Comparison of ENCODE assay signal across 14 cellular contexts in genomic region chr19:57771417-57771816, GRCh38. TPM values are rescaled to one million over a fixed set of nuclear protein-coding genes. Genes with fewer than 3 reads are reported as not detected.
DNase-seq lines count a peak whose midpoint lies in the region; ATAC-seq, FAIRE-seq and TF ChIP-seq lines count a peak whose summit lies in the region.
"Had no signal": no experiment of that assay in that cellular context is flagged by ENCODE, and none has a peak within 500 bp of the region (broad histone marks: within the 10 kb centered on the region; RNA-seq: fewer than 3 reads in every experiment).

No MANE protein-coding gene starts in this region.

- no peaks in the 10 kb centered on the region for H3K27me3 ChIP-seq in CD4-positive, CD25-positive, alpha-beta regulatory T cell (ENCODE audit: control insufficient read depth, insufficient read depth, low read length)
- H3K27me3 ChIP-seq: body of pancreas had no signal

- H3K9me3 ChIP-seq in CD4-positive, CD25-positive, alpha-beta regulatory T cell (ENCODE audit: control insufficient read depth in 2 of 2, low read length in 2 of 2), result peaks cover 43 to 56% of the 10 kb centered on the region in 2 experiments
- H3K9me3 ChIP-seq: SK-N-SH had no signal

- no peak overlapping the region for H3K27ac ChIP-seq in CD4-positive, CD25-positive, alpha-beta regulatory T cell (ENCODE audit: insufficient read depth, low read length, poor library complexity, severe bottlenecking)
- H3K27ac ChIP-seq: body of pancreas had no signal

- H3K9me3 Mint-ChIP-seq in CD4-positive, CD25-positive, alpha-beta regulatory T cell, result peaks cover 4 to 56% (median 22%) of the 10 kb centered on the region in 7 donors
- peaks cover 34% of the 10 kb centered on the region for H3K9me3 Mint-ChIP-seq in activated naive CD8-positive, alpha-beta T cell treated with anti-CD3 and anti-CD28 coated beads for 36 hours
- H3K9me3 Mint-ChIP-seq in nephron, result peaks cover 58% of the 10 kb centered on the region

- no peak for ATAC-seq in CD4-positive, CD25-positive, alpha-beta regulatory T cell (ENCODE audit: low read depth in 2 of 2)
- no peak for ATAC-seq in HG03457 (IDR thresholded peaks at IDR 0.05; ENCODE audit: unreplicated experiment)
- ATAC-seq: body of pancreas had no signal

- no peaks in the 10 kb centered on the region for H3K27me3 Mint-ChIP-seq in CD4-positive, CD25-positive, alpha-beta regulatory T cell
- H3K27me3 Mint-ChIP-seq in activated naive CD8-positive, alpha-beta T cell treated with anti-CD3 and anti-CD28 coated beads for 36 hours, result no peaks in the 10 kb centered on the region
- no peaks in the 10 kb centered on the region for H3K27me3 Mint-ChIP-seq in nephron (ENCODE audit: low read depth)

- peak; percentile 23 for FAIRE-seq in GM12891 (lab: Jason Lieb, UNC)

- peaks cover 44% of the 10 kb centered on the region for H3K36me3 Mint-ChIP-seq in CD4-positive, CD25-positive, alpha-beta regulatory T cell
- H3K36me3 Mint-ChIP-seq in activated naive CD8-positive, alpha-beta T cell treated with anti-CD3 and anti-CD28 coated beads for 36 hours, result peaks cover 81% of the 10 kb centered on the region
- H3K36me3 Mint-ChIP-seq in nephron (ENCODE audit: low read depth), result peaks cover 88% of the 10 kb centered on the region

- peaks cover 5 to 38% (median 13%) of the 10 kb centered on the region in 4 donors for H3K4me1 Mint-ChIP-seq in CD4-positive, CD25-positive, alpha-beta regulatory T cell
- peaks cover 32% of the 10 kb centered on the region for H3K4me1 Mint-ChIP-seq in activated naive CD8-positive, alpha-beta T cell treated with anti-CD3 and anti-CD28 coated beads for 36 hours
- peaks cover 6% of the 10 kb centered on the region for H3K4me1 Mint-ChIP-seq in nephron

- no peak overlapping the region for H3K27ac Mint-ChIP-seq in CD4-positive, CD25-positive, alpha-beta regulatory T cell
- H3K27ac Mint-ChIP-seq in activated naive CD8-positive, alpha-beta T cell treated with anti-CD3 and anti-CD28 coated beads for 36 hours, result peak overlapping the region; percentile 52
- no peak overlapping the region for H3K27ac Mint-ChIP-seq in nephron
- H3K27ac Mint-ChIP-seq: activated T-helper 2 cell treated with anti-CD3 and anti-CD28 coated beads, Interferon-gamma antibody, Interleukin-2, Interleukin-4, amounts not matched to agents 10 μg/mL and 5 μg/mL and 100 μg/mL, durations not matched to agents 14 hours and 24 hours and 36 hours had no signal

- DNase-seq in CD4-positive, CD25-positive, alpha-beta regulatory T cell, result no peak
- no peak for DNase-seq in GM12891 (ENCODE audit: insufficient read length, low spot score)
- DNase-seq in activated naive CD8-positive, alpha-beta T cell treated with anti-CD3 and anti-CD28 coated beads for 36 hours, result no peak
- DNase-seq in COLO829 (ENCODE audit: low spot score), result no peak
- DNase-seq in SHP77 treated with DMSO at 0.1 percent for 48 hours (lab: John Stamatoyannopoulos, UW), result no peak
- DNase-seq: body of pancreas; C1 segment of cervical spinal cord; retina; SK-N-SH; stimulated activated CD4-positive, alpha-beta T cell treated with anti-CD3 and anti-CD28 coated beads, Interleukin-2, amount 100 ng/mL, for 24 hours; stimulated activated CD8-positive, alpha-beta memory T cell treated with anti-CD3 and anti-CD28 coated beads, Interleukin-4, amount 100 ng/mL, for 48 hours had no signal

- H3K4me1 ChIP-seq in CD4-positive, CD25-positive, alpha-beta regulatory T cell (ENCODE audit: control insufficient read depth, insufficient read depth, low read length, poor library complexity, severe bottlenecking), result peaks cover 11% of the 10 kb centered on the region

- TF ChIP-seq POLR2A in GM12891 (IDR thresholded peaks at IDR 0.05; ENCODE audit: low read depth, low read length), result no peak

- no peak for TF ChIP-seq CTCF in nephron (IDR thresholded peaks at IDR 0.05; ENCODE audit: unreplicated experiment in 3 of 3)

- peak overlapping the region; percentile 29 to 97 (median 66) for H3K4me3 Mint-ChIP-seq in CD4-positive, CD25-positive, alpha-beta regulatory T cell
- peak overlapping the region; percentile 92 for H3K4me3 Mint-ChIP-seq in activated naive CD8-positive, alpha-beta T cell treated with anti-CD3 and anti-CD28 coated beads for 36 hours
- H3K4me3 Mint-ChIP-seq in nephron, result peak overlapping the region; percentile 38 to 65 (median 61)

- H3K36me3 ChIP-seq in CD4-positive, CD25-positive, alpha-beta regulatory T cell (ENCODE audit: control insufficient read depth, insufficient read depth, low read length), result peaks cover 43% of the 10 kb centered on the region

- no peak overlapping the region for H3K4me3 ChIP-seq in CD4-positive, CD25-positive, alpha-beta regulatory T cell (ENCODE audit: low read depth, low read length)
- H3K4me3 ChIP-seq: body of pancreas had no signal

TF ChIP-seq in GM12891, 5 proteins besides CTCF, POLR2A, EP300 and RAD21:
- TF ChIP-seq SPI1 (IDR thresholded peaks at IDR 0.05; ENCODE audit: low read depth, low read length), result peak; percentile 77
- TF ChIP-seq TAF1 (IDR thresholded peaks at IDR 0.05; ENCODE audit: low read depth, low read length), result no peak

RNA-seq across cellular contexts. Expression of gene ZNF586, which starts 1.9 kb away (rescaled TPM):
- 39.4 TPM for total RNA-seq in CD4-positive, CD25-positive, alpha-beta regulatory T cell
- 10 to 100 TPM; 18.7 to 32.2 (median 31.3) TPM for polyA plus RNA-seq in CD4-positive, CD25-positive, alpha-beta regulatory T cell
- polyA plus RNA-seq in GM12891 (2012; ENCODE audit: low read depth, missing spikeins), result 12.4 TPM
- total RNA-seq in activated naive CD8-positive, alpha-beta T cell treated with anti-CD3 and anti-CD28 coated beads for 36 hours, result 10 to 100 TPM; 16.1 to 17.9 TPM

RNA-seq across cellular contexts. Expression of gene ZNF776, which starts 24.8 kb away (rescaled TPM):
- total RNA-seq in CD4-positive, CD25-positive, alpha-beta regulatory T cell, result 15.4 TPM
- 10 to 100 TPM in 1 of 4 donors, 1 to 10 TPM in 3; 2.9 to 12.2 (median 7.5) TPM for polyA plus RNA-seq in CD4-positive, CD25-positive, alpha-beta regulatory T cell
- 8.2 TPM for polyA plus RNA-seq in GM12891 (2012; ENCODE audit: low read depth, missing spikeins)
- total RNA-seq in activated naive CD8-positive, alpha-beta T cell treated with anti-CD3 and anti-CD28 coated beads for 36 hours, result 10 to 100 TPM; 12.5 to 15.5 TPM

RNA-seq across cellular contexts. Expression of gene ZNF552, which starts 43.3 kb away (rescaled TPM):
- total RNA-seq in CD4-positive, CD25-positive, alpha-beta regulatory T cell, result 16.6 TPM
- 10 to 100 TPM in 1 of 4 donors, 1 to 10 TPM in 3; 4.8 to 11.7 (median 6.8) TPM for polyA plus RNA-seq in CD4-positive, CD25-positive, alpha-beta regulatory T cell
- polyA plus RNA-seq in GM12891 (2012; ENCODE audit: low read depth, missing spikeins), result 6.4 TPM
- total RNA-seq in activated naive CD8-positive, alpha-beta T cell treated with anti-CD3 and anti-CD28 coated beads for 36 hours, result 1 to 10 TPM; 6.6 to 7.7 TPM

RNA-seq across cellular contexts. Expression of gene ZNF671, which starts 44.0 kb away (rescaled TPM):
- 9.2 TPM for total RNA-seq in CD4-positive, CD25-positive, alpha-beta regulatory T cell
- polyA plus RNA-seq in CD4-positive, CD25-positive, alpha-beta regulatory T cell, result 10 to 100 TPM; 19.5 to 28.6 (median 23.3) TPM
- 6.3 TPM for polyA plus RNA-seq in GM12891 (2012; ENCODE audit: low read depth, missing spikeins)
- total RNA-seq in activated naive CD8-positive, alpha-beta T cell treated with anti-CD3 and anti-CD28 coated beads for 36 hours, result 10 to 100 TPM in 1 of 2 experiments, 1 to 10 TPM in 1; 8.9 to 10.9 TPM
- polyA plus RNA-seq: SK-N-SH had no signal

RNA-seq across cellular contexts. Expression of gene ZNF587B, which starts 58.7 kb away (rescaled TPM):
- total RNA-seq in CD4-positive, CD25-positive, alpha-beta regulatory T cell, result 23.6 TPM
- 1 to 10 TPM; 1.3 to 3.4 (median 2.1) TPM for polyA plus RNA-seq in CD4-positive, CD25-positive, alpha-beta regulatory T cell
- 12.1 TPM for polyA plus RNA-seq in GM12891 (2012; ENCODE audit: low read depth, missing spikeins)
- 10 to 100 TPM; 29.3 to 32.6 TPM for total RNA-seq in activated naive CD8-positive, alpha-beta T cell treated with anti-CD3 and anti-CD28 coated beads for 36 hours
